ENCODE assay signal across 35 cellular contexts in the genomic region with DNA sequence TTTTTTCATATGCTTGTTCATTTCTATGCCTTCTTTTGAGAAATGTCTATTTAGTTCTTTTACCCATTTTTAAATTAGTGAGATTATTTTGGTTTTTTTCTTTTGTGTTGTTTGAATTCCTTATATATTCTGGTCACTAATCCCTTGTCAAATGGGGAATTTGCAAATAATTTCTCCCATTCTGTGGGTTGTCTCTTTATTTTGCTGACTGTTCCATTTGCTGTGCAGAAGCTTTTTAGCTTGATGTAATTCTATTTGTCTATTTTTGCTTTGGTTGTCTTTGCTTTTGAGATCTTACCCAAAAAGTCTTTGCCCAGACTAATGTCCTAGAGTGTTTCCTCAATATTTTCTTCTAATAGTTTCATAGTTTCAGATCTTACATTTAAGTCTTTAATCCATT.
"Had no signal": no experiment of that assay in that cellular context is flagged by ENCODE, and none has a peak within 500 bp of the region (broad histone marks: within the 10 kb centered on the region; RNA-seq: fewer than 3 reads in every experiment).

No MANE protein-coding gene starts in this region.

- H3K36me3 ChIP-seq: MG63 had no signal

- H3K9me3 ChIP-seq: MG63 had no signal

- H3K4me3 ChIP-seq: MG63 had no signal

- DNase-seq: Karpas-422, Kasumi-1, MG63, MM.1S, MV-4-11, NCI-H1048, NCI-H1092, NCI-H1092 treated with DMSO at 0.1 percent for 48 hours, NCI-H1105, NCI-H1105 treated with DMSO at 0.1 percent for 48 hours, NCI-H1417 treated with DMSO at 0.1 percent for 48 hours, NCI-H1436, NCI-H1436 treated with DMSO at 0.1 percent for 48 hours, NCI-H146, NCI-H1694, NCI-H1694 treated with DMSO at 0.1 percent for 48 hours, NCI-H187, NCI-H187 treated with DMSO at 0.1 percent for 48 hours, NCI-H1930, NCI-H2029, NCI-H2029 treated with DMSO at 0.1 percent for 48 hours, NCI-H2081, NCI-H2081 treated with DMSO at 0.1 percent for 48 hours, NCI-H2107, NCI-H2171, NCI-H2171 treated with DMSO at 0.1 percent for 48 hours, NCI-H2227 treated with DMSO at 0.1 percent for 48 hours, NCI-H226, NCI-H345, NCI-H446, NCI-H446 treated with DMSO at 0.1 percent for 48 hours, NCI-H510A, NCI-H510A treated with DMSO at 0.1 percent for 48 hours, NCI-H524, NCI-H524 treated with DMSO at 0.1 percent for 48 hours had no signal
